In the genomic region with DNA sequence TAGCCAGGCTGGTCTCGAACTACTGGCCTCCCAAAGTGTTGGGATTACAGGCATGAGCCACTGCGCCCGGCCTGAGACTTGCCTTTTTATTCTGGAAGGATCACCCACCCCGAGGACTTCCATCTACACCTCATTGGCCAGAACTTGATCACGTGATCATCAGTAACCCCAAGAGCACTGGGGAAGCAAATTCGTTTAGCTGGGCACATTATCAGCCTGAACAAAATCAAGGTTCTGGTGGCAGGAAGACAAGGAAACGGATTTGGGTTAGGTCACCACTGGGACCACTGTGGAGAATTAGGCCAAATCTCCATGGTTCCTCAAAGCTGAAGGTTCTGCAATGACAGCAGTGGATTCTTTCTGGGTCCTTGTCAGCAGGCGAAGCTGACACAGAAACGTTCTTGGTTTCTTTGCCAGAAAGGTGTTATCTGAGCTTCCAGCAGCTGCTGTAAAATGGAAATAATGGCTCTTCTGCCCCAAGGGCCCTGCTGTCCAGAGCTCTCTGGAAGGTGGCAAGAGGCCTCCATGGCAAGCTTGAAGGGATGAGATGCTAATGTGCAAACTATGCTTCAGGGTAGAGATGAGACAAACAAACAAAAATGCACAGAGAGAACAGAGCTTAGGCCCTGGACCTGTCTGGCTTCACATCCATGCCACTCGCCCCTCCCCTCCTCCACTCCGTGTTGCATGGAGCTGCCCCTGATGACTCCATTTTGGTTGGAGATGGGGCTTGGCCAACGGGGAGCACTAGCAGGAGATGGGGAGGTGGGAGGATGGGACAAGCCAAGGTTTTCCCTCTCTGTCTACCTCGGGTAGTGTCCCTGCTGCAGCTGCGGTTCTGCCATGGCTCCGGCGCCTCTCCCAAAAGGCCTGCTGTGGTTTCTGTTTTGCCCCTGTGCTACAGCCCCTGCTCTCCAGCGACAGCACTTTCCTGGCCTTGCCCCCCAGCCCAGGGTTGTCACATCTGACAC, we compare ENCODE assay signal across 28 cellular contexts.
"Had no signal": no experiment of that assay in that cellular context is flagged by ENCODE, and none has a peak within 500 bp of the region (broad histone marks: within the 10 kb centered on the region; RNA-seq: fewer than 3 reads in every experiment).

No MANE protein-coding gene starts in this region.

- H3K9me3 Mint-ChIP-seq: activated B cell treated with CpG ODN at 0.5 μM for 24 hours; activated T-helper 1 cell treated with anti-CD3 and anti-CD28 coated beads, Interleukin-12 subunit alpha, Interleukin-12 subunit beta, Interleukin-2, Interleukin-4 antibody, amounts not matched to agents 30 ng/mL and 10 ng/mL and 1 ng/mL, durations not matched to agents 14 hours and 24 hours and 36 hours; central memory CD8-positive, alpha-beta T cell; stimulated activated memory B cell treated with anti-CD40 and anti-IgM and Interleukin-4, amounts not matched to agents 10 μg/mL and 1 μg/mL and 100 μg/mL, for 72 hours; T-helper 2 cell treated with Interferon-gamma antibody and Interleukin-4, amounts not matched to agents 5 μg/mL and 100 μg/mL, for 36 hours; type B pancreatic cell had no signal

- H3K36me3 Mint-ChIP-seq: activated CD4-positive, alpha-beta memory T cell treated with anti-CD3 and anti-CD28 coated beads for 36 hours; stimulated activated memory B cell treated with anti-CD40 and anti-IgM and Interleukin-4, amounts not matched to agents 10 μg/mL and 1 μg/mL and 100 μg/mL, for 72 hours; type B pancreatic cell had no signal

- H3K4me3 ChIP-seq: esophagus muscularis mucosa, gastroesophageal sphincter, heart right ventricle, left ventricle myocardium inferior, sigmoid colon, spleen, testis had no signal

- H3K4me3 Mint-ChIP-seq: activated B cell treated with CpG ODN at 0.5 μM for 24 hours; activated CD4-positive, alpha-beta memory T cell treated with anti-CD3 and anti-CD28 coated beads for 36 hours; activated T-helper 1 cell treated with anti-CD3 and anti-CD28 coated beads, Interleukin-12 subunit alpha, Interleukin-12 subunit beta, Interleukin-2, Interleukin-4 antibody, amounts not matched to agents 30 ng/mL and 10 ng/mL and 1 ng/mL, durations not matched to agents 14 hours and 24 hours and 36 hours; central memory CD8-positive, alpha-beta T cell; immature natural killer cell; nephron progenitor cell; stimulated activated memory B cell treated with anti-CD40 and anti-IgM and Interleukin-4, amounts not matched to agents 10 μg/mL and 1 μg/mL and 100 μg/mL, for 72 hours; T-helper 2 cell treated with Interferon-gamma antibody and Interleukin-4, amounts not matched to agents 5 μg/mL and 100 μg/mL, for 36 hours; type B pancreatic cell had no signal

- FAIRE-seq: endothelial cell of umbilical vein, TTC549 had no signal

- H3K27ac ChIP-seq: brain microvascular endothelial cell, esophagus muscularis mucosa, gastroesophageal sphincter, heart right ventricle, left ventricle myocardium inferior, sigmoid colon, spleen, testis had no signal

- H3K9me3 ChIP-seq: sigmoid colon, testis had no signal

- H3K27me3 Mint-ChIP-seq: activated B cell treated with CpG ODN at 0.5 μM for 24 hours; activated CD4-positive, alpha-beta memory T cell treated with anti-CD3 and anti-CD28 coated beads for 36 hours; central memory CD8-positive, alpha-beta T cell; type B pancreatic cell had no signal

- DNase-seq: activated B cell treated with CpG ODN at 0.5 μM for 24 hours; activated CD4-positive, alpha-beta memory T cell treated with anti-CD3 and anti-CD28 coated beads for 36 hours; activated CD4-positive, alpha-beta T cell treated with anti-CD3 and anti-CD28 coated beads for 4 hours; activated naive CD4-positive, alpha-beta T cell treated with Interleukin-2 at 50 U/mL for 16 hours; activated T-cell treated with anti-CD3 and anti-CD28 coated beads for 4 hours; anterior cingulate cortex; brain microvascular endothelial cell; effector CD8-positive, alpha-beta T cell; heart right ventricle; immature natural killer cell; kidney glomerular epithelial cell; left ventricle myocardium inferior; mammary epithelial cell; midbrain; nephron progenitor cell; sigmoid colon; spleen; stimulated activated CD4-positive, alpha-beta T cell treated with anti-CD3 and anti-CD28 coated beads, Interleukin-4, amount 100 ng/mL, for 4 hours; testis had no signal

- H3K27me3 ChIP-seq: brain microvascular endothelial cell, esophagus muscularis mucosa, gastroesophageal sphincter, heart right ventricle, sigmoid colon, testis had no signal

- H3K27ac Mint-ChIP-seq: activated B cell treated with CpG ODN at 0.5 μM for 24 hours; activated CD4-positive, alpha-beta memory T cell treated with anti-CD3 and anti-CD28 coated beads for 36 hours; activated T-helper 1 cell treated with anti-CD3 and anti-CD28 coated beads, Interleukin-12 subunit alpha, Interleukin-12 subunit beta, Interleukin-2, Interleukin-4 antibody, amounts not matched to agents 30 ng/mL and 10 ng/mL and 1 ng/mL, durations not matched to agents 14 hours and 24 hours and 36 hours; immature natural killer cell; stimulated activated memory B cell treated with anti-CD40 and anti-IgM and Interleukin-4, amounts not matched to agents 10 μg/mL and 1 μg/mL and 100 μg/mL, for 72 hours; T-helper 2 cell treated with Interferon-gamma antibody and Interleukin-4, amounts not matched to agents 5 μg/mL and 100 μg/mL, for 36 hours; type B pancreatic cell had no signal

- ATAC-seq: gastroesophageal sphincter; heart right ventricle; stimulated activated memory B cell treated with anti-CD40 and anti-IgM and Interleukin-4, amounts not matched to agents 10 μg/mL and 1 μg/mL and 100 μg/mL, for 72 hours had no signal

- H3K36me3 ChIP-seq: brain microvascular endothelial cell, esophagus muscularis mucosa, heart right ventricle, left ventricle myocardium inferior, sigmoid colon had no signal
